Comparison of ENCODE assay signal across 1 cellular context in the genomic region with DNA sequence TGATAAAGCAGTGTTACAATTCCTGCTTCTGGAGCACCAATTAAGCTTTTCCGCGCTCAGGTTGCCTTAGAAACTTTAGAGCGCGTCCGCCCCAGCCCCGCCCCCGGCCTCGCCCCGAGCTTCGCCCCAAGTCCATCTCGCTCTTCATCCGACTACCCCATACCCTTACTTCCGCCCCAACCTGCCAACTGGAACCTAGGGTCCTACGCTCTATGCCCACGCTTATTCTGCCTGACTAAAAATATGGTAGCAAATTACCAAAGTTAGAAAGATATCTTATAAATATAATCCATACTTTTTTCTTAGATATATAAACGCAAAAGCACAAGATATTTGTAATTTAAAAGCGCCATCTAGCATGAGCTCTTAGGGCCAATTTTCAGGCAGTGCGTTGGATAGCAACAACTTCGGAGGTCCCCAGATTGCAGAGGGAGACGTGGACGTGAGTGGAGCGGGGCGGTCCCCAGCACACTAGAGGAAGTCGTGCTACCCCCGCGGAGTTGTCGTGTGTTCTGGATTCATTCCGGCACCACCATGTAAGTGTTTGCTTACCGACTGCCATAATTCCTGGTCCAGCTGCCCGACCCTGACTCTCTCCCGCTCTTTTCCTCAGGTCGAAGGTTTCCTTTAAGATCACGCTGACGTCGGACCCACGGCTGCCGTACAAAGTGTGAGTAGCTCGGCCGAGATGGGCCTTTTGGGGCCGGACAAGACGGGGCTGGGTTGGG.
TF ChIP-seq lines count a peak whose summit lies in the region.

Gene UFM1 (plus strand): TSS at position 466 of the 728 bp plus-strand sequence. CDS start 69 bp downstream, at position 535.

TF ChIP-seq in HepG2, 621 proteins besides CTCF, POLR2A, EP300 and RAD21 (continued from another document and continues in another):
- TF ChIP-seq, protein P1, sequence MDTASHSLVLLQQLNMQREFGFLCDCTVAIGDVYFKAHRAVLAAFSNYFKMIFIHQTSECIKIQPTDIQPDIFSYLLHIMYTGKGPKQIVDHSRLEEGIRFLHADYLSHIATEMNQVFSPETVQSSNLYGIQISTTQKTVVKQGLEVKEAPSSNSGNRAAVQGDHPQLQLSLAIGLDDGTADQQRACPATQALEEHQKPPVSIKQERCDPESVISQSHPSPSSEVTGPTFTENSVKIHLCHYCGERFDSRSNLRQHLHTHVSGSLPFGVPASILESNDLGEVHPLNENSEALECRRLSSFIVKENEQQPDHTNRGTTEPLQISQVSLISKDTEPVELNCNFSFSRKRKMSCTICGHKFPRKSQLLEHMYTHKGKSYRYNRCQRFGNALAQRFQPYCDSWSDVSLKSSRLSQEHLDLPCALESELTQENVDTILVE (CRISPR knock-in tag; IDR thresholded peaks at IDR 0.05) = no peak
- TF ChIP-seq ZBTB1 (CRISPR knock-in tag; IDR thresholded peaks at IDR 0.05; ENCODE audit: borderline replicate concordance) (no peak), ZNF280D (CRISPR knock-in tag; IDR thresholded peaks at IDR 0.05) (0 out of 2 replicates have a peak, but pooled peaks have one; percentile 51), DMAP1 (CRISPR knock-in tag; IDR thresholded peaks at IDR 0.05) (peak; percentile 73), NR2C2 (CRISPR knock-in tag; IDR thresholded peaks at IDR 0.05; ENCODE audit: borderline replicate concordance) (peak; percentile 35; the same call in 1 of the 2 replicates), CEBPG (CRISPR knock-in tag; IDR thresholded peaks at IDR 0.05) (peak; percentile 35; the same call in 1 of the 2 replicates), ZSCAN22 (CRISPR knock-in tag; IDR thresholded peaks at IDR 0.05) (no peak), BRD4 (CRISPR knock-in tag; IDR thresholded peaks at IDR 0.05) (no peak), ZNF652 (CRISPR knock-in tag; IDR thresholded peaks at IDR 0.05; ENCODE audit: borderline replicate concordance, low read depth) (no peak), ZNF572 (CRISPR knock-in tag; IDR thresholded peaks at IDR 0.05) (no peak), IKZF1 (IDR thresholded peaks at IDR 0.05) (no peak), SIN3B (IDR thresholded peaks at IDR 0.05; ENCODE audit: low read length) (peak; percentile 50; the same call in 1 of the 2 replicates), ZNF281 (CRISPR knock-in tag; IDR thresholded peaks at IDR 0.05; ENCODE audit: borderline replicate concordance) (no peak), ZBTB26 (CRISPR knock-in tag; IDR thresholded peaks at IDR 0.05; ENCODE audit: borderline replicate concordance) (peak; percentile 18; the same call in 1 of the 2 replicates), GTF3A (CRISPR knock-in tag; conservative IDR thresholded peaks at IDR 0.05) (no peak), ZHX2 (IDR thresholded peaks at IDR 0.05; ENCODE audit: low read depth) (no peak), ZHX2 (CRISPR knock-in tag; IDR thresholded peaks at IDR 0.05; ENCODE audit: borderline replicate concordance) (no peak)
- TF ChIP-seq, protein P2, sequence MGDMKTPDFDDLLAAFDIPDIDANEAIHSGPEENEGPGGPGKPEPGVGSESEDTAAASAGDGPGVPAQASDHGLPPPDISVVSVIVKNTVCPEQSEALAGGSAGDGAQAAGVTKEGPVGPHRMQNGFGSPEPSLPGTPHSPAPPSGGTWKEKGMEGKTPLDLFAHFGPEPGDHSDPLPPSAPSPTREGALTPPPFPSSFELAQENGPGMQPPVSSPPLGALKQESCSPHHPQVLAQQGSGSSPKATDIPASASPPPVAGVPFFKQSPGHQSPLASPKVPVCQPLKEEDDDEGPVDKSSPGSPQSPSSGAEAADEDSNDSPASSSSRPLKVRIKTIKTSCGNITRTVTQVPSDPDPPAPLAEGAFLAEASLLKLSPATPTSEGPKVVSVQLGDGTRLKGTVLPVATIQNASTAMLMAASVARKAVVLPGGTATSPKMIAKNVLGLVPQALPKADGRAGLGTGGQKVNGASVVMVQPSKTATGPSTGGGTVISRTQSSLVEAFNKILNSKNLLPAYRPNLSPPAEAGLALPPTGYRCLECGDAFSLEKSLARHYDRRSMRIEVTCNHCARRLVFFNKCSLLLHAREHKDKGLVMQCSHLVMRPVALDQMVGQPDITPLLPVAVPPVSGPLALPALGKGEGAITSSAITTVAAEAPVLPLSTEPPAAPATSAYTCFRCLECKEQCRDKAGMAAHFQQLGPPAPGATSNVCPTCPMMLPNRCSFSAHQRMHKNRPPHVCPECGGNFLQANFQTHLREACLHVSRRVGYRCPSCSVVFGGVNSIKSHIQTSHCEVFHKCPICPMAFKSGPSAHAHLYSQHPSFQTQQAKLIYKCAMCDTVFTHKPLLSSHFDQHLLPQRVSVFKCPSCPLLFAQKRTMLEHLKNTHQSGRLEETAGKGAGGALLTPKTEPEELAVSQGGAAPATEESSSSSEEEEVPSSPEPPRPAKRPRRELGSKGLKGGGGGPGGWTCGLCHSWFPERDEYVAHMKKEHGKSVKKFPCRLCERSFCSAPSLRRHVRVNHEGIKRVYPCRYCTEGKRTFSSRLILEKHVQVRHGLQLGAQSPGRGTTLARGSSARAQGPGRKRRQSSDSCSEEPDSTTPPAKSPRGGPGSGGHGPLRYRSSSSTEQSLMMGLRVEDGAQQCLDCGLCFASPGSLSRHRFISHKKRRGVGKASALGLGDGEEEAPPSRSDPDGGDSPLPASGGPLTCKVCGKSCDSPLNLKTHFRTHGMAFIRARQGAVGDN (CRISPR knock-in tag; IDR thresholded peaks at IDR 0.05) = peak; percentile 68; the same call in 1 of the 2 replicates
- TF ChIP-seq, protein P3, sequence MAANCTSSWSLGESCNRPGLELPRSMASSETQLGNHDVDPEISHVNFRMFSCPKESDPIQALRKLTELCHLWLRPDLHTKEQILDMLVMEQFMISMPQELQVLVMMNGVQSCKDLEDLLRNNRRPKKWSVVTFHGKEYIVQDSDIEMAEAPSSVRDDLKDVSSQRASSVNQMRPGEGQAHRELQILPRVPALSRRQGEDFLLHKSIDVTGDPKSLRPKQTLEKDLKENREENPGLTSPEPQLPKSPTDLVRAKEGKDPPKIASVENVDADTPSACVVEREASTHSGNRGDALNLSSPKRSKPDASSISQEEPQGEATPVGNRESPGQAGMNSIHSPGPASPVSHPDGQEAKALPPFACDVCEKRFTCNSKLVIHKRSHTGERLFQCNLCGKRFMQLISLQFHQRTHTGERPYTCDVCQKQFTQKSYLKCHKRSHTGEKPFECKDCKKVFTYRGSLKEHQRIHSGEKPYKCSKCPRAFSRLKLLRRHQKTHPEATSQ (CRISPR knock-in tag; IDR thresholded peaks at IDR 0.05; ENCODE audit: borderline replicate concordance) = no peak
- TF ChIP-seq, protein P4, sequence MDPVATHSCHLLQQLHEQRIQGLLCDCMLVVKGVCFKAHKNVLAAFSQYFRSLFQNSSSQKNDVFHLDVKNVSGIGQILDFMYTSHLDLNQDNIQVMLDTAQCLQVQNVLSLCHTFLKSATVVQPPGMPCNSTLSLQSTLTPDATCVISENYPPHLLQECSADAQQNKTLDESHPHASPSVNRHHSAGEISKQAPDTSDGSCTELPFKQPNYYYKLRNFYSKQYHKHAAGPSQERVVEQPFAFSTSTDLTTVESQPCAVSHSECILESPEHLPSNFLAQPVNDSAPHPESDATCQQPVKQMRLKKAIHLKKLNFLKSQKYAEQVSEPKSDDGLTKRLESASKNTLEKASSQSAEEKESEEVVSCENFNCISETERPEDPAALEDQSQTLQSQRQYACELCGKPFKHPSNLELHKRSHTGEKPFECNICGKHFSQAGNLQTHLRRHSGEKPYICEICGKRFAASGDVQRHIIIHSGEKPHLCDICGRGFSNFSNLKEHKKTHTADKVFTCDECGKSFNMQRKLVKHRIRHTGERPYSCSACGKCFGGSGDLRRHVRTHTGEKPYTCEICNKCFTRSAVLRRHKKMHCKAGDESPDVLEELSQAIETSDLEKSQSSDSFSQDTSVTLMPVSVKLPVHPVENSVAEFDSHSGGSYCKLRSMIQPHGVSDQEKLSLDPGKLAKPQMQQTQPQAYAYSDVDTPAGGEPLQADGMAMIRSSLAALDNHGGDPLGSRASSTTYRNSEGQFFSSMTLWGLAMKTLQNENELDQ (CRISPR knock-in tag; IDR thresholded peaks at IDR 0.05; ENCODE audit: borderline replicate concordance) = no peak
- TF ChIP-seq, protein P5, sequence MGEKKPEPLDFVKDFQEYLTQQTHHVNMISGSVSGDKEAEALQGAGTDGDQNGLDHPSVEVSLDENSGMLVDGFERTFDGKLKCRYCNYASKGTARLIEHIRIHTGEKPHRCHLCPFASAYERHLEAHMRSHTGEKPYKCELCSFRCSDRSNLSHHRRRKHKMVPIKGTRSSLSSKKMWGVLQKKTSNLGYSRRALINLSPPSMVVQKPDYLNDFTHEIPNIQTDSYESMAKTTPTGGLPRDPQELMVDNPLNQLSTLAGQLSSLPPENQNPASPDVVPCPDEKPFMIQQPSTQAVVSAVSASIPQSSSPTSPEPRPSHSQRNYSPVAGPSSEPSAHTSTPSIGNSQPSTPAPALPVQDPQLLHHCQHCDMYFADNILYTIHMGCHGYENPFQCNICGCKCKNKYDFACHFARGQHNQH (CRISPR knock-in tag; IDR thresholded peaks at IDR 0.05) = no peak; the same call in 1 of the 2 replicates
